ENCODE assay signal across 22 cellular contexts in genomic region chr12:105368047-105368646, GRCh38.
"Had no signal": no experiment of that assay in that cellular context is flagged by ENCODE, and none has a peak within 500 bp of the region (broad histone marks: within the 10 kb centered on the region; RNA-seq: fewer than 3 reads in every experiment).

No MANE protein-coding gene starts in this region.

- H3K27ac Mint-ChIP-seq: activated CD4-positive, alpha-beta memory T cell treated with anti-CD3 and anti-CD28 coated beads for 36 hours; activated naive CD4-positive, alpha-beta T cell treated with anti-CD3 and anti-CD28 coated beads, Interleukin-2, amount 10 ng/mL, durations not matched to agents 7 days and 5 days; stimulated activated naive CD8-positive, alpha-beta T cell treated with anti-CD3 and anti-CD28 coated beads, Interleukin-15, Interleukin-2, amounts not matched to agents 100 ng/mL and 50 ng/mL, for 24 hours; T-helper 1 cell treated with Interleukin-12 subunit alpha and Interleukin-12 subunit beta and Interleukin-4 antibody, amounts not matched to agents 30 μg/mL and 1 μg/mL, for 36 hours had no signal

- DNase-seq: activated CD4-positive, alpha-beta memory T cell treated with anti-CD3 and anti-CD28 coated beads for 36 hours; activated CD4-positive, alpha-beta T cell treated with anti-CD3 and anti-CD28 coated beads for 48 hours; activated effector memory CD4-positive, alpha-beta T cell treated with Interleukin-2 at 50 U/mL for 16 hours; activated naive CD4-positive, alpha-beta T cell treated with anti-CD3 and anti-CD28 coated beads, Interleukin-2, amount 10 ng/mL, durations not matched to agents 7 days and 5 days; activated T-cell treated with anti-CD3 and anti-CD28 coated beads, Interleukin-2, amount 50 U/mL, for 48 hours; cerebellar nuclear complex; gastrocnemius medialis; hippocampal formation; islet precursor cell; lower lobe of right lung; naive B cell; ovary; right cardiac atrium; stimulated activated CD4-positive, alpha-beta T cell treated with anti-CD3 and anti-CD28 coated beads, Interleukin-12 subunit alpha, Interleukin-12 subunit beta, amount 100 ng/mL, for 4 hours; stimulated activated CD4-positive, alpha-beta T cell treated with anti-CD3 and anti-CD28 coated beads, Interleukin-4, amount 100 ng/mL, for 4 hours; T1000; tibial artery had no signal

- H3K4me3 Mint-ChIP-seq: activated CD4-positive, alpha-beta memory T cell treated with anti-CD3 and anti-CD28 coated beads for 36 hours; activated naive CD4-positive, alpha-beta T cell treated with anti-CD3 and anti-CD28 coated beads, Interleukin-2, amount 10 ng/mL, durations not matched to agents 7 days and 5 days; naive B cell; stimulated activated naive CD8-positive, alpha-beta T cell treated with anti-CD3 and anti-CD28 coated beads, Interleukin-15, Interleukin-2, amounts not matched to agents 100 ng/mL and 50 ng/mL, for 24 hours; T-helper 1 cell treated with Interleukin-12 subunit alpha and Interleukin-12 subunit beta and Interleukin-4 antibody, amounts not matched to agents 30 μg/mL and 1 μg/mL, for 36 hours had no signal

- H3K9me3 ChIP-seq: esophagus muscularis mucosa, gastrocnemius medialis, lower lobe of right lung, ovary, tibial artery had no signal

- H3K4me3 ChIP-seq: coronary artery, esophagus muscularis mucosa, gastrocnemius medialis, lower lobe of right lung, ovary, tibial artery had no signal

- H3K9me3 Mint-ChIP-seq: activated CD4-positive, alpha-beta memory T cell treated with anti-CD3 and anti-CD28 coated beads for 36 hours; activated naive CD4-positive, alpha-beta T cell treated with anti-CD3 and anti-CD28 coated beads, Interleukin-2, amount 10 ng/mL, durations not matched to agents 7 days and 5 days; naive B cell; stimulated activated naive CD8-positive, alpha-beta T cell treated with anti-CD3 and anti-CD28 coated beads, Interleukin-15, Interleukin-2, amounts not matched to agents 100 ng/mL and 50 ng/mL, for 24 hours; T-helper 1 cell treated with Interleukin-12 subunit alpha and Interleukin-12 subunit beta and Interleukin-4 antibody, amounts not matched to agents 30 μg/mL and 1 μg/mL, for 36 hours had no signal

- H3K4me1 Mint-ChIP-seq: activated naive CD4-positive, alpha-beta T cell treated with anti-CD3 and anti-CD28 coated beads, Interleukin-2, amount 10 ng/mL, durations not matched to agents 7 days and 5 days had no signal

- H3K4me1 ChIP-seq: esophagus muscularis mucosa, lower lobe of right lung had no signal

- H3K36me3 ChIP-seq: esophagus muscularis mucosa, gastrocnemius medialis, lower lobe of right lung, ovary had no signal

- FAIRE-seq: bronchial epithelial cell had no signal

- H3K27me3 ChIP-seq: esophagus muscularis mucosa, gastrocnemius medialis, ovary, tibial artery had no signal

- H3K27ac ChIP-seq: coronary artery, esophagus muscularis mucosa, gastrocnemius medialis, lower lobe of right lung, ovary, tibial artery had no signal

- H3K27me3 Mint-ChIP-seq: activated CD4-positive, alpha-beta memory T cell treated with anti-CD3 and anti-CD28 coated beads for 36 hours; activated naive CD4-positive, alpha-beta T cell treated with anti-CD3 and anti-CD28 coated beads, Interleukin-2, amount 10 ng/mL, durations not matched to agents 7 days and 5 days; naive B cell; stimulated activated naive CD8-positive, alpha-beta T cell treated with anti-CD3 and anti-CD28 coated beads, Interleukin-15, Interleukin-2, amounts not matched to agents 100 ng/mL and 50 ng/mL, for 24 hours had no signal
